8 cellular contexts compared by ENCODE assay signal in the genomic region with DNA sequence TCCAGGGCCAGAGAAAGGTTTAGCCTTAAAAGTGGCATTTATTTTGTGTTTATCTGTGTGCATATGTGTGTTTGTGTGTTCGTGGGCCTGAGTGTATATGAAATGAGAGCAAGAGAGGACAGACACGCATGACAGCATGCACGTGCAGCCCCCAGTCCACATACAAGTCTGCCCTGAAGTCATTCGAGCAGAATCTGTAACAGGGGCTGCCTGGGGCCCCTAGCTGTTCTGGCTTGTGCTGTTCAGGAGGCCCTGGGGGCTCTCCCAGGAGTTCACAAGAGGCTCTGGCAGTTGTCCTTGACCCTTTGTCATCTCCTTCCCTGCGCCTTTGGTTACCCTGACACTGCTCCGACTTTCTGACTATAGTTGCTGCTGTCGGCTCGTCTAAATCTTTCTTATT. TPM values are rescaled to one million over a fixed set of nuclear protein-coding genes. Genes with fewer than 3 reads are reported as not detected.
DNase-seq lines count a peak whose midpoint lies in the region; ATAC-seq and TF ChIP-seq lines count a peak whose summit lies in the region.

No MANE protein-coding gene starts in this region.

- DNase-seq in AG10803 (ENCODE audit: low read depth) (no peak), OCI-LY7 (ENCODE audit: low spot score) (peak; percentile 59), esophagus squamous epithelium (lab: John Stamatoyannopoulos, UW) (no peak), occipital lobe (lab: John Stamatoyannopoulos, UW) (peak; percentile 6), LoVo (ENCODE audit: low spot score) (no peak), hepatic stellate cell (ENCODE audit: low spot score) (no peak), NCI-H2107 treated with DMSO at 0.1 percent for 48 hours (lab: John Stamatoyannopoulos, UW; ENCODE audit: unreplicated experiment) (no peak)

- peaks cover 24% of the 10 kb centered on the region for H4K20me1 ChIP-seq in OCI-LY7 (ENCODE audit: insufficient read depth, low read length)

- H3K79me2 ChIP-seq in OCI-LY7 (ENCODE audit: insufficient read depth, low read depth, low read length) = peaks cover 100% of the 10 kb centered on the region

- intact Hi-C loops in OCI-LY7 (cut with micrococcal nuclease; ENCODE audit: unreplicated experiment) = no loop called here
- intact Hi-C loops in esophagus squamous epithelium (cut with DNase I) = no loop called here

- H3K9me2 ChIP-seq in OCI-LY7 (ENCODE audit: insufficient read depth, low read length) = no peaks in the 10 kb centered on the region

- WGBS in esophagus squamous epithelium, 2 donors = 61 to 65% methylated on average over 8 of the region's 8 CpGs

- H3K36me3 ChIP-seq in OCI-LY7 (ENCODE audit: insufficient read depth, low read length) = peaks cover 24% of the 10 kb centered on the region
- no peaks in the 10 kb centered on the region for H3K36me3 ChIP-seq in esophagus squamous epithelium

- H3K4me2 ChIP-seq in OCI-LY7 (ENCODE audit: low read length) = peak overlapping the region; percentile 90

- H3K4me1 ChIP-seq in OCI-LY7 (ENCODE audit: insufficient read depth, low read length, poor library complexity, severe bottlenecking) = peaks cover 65% of the 10 kb centered on the region
- peaks cover 31 to 61% (median 42%) of the 10 kb centered on the region in 3 donors for H3K4me1 ChIP-seq in esophagus squamous epithelium

- no peaks in the 10 kb centered on the region for H3K27me3 ChIP-seq in esophagus squamous epithelium

- CTCF ChIA-PET in OCI-LY7 (lab: Charles Lee; ENCODE audit: unreplicated experiment) = no interaction called here

- BruUV-seq in OCI-LY7 (replicated peaks; lab: Mats Ljungman, UMichigan) = no TSS peak

- peak overlapping the region; percentile 74 for H3K27ac ChIP-seq in OCI-LY7 (ENCODE audit: low read depth, low read length, poor library complexity, severe bottlenecking)
- H3K27ac ChIP-seq in esophagus squamous epithelium = peak overlapping the region; percentile 6 to 85 (median 80)

- no peak for ATAC-seq in HG03457 (IDR thresholded peaks at IDR 0.05; ENCODE audit: unreplicated experiment)

- no peak for TF ChIP-seq POLR2A in esophagus squamous epithelium (IDR thresholded peaks at IDR 0.05)

- TF ChIP-seq CTCF in AG10803 (conservative IDR thresholded peaks at IDR 0.05; ENCODE audit: low read length) (no peak), OCI-LY7 (conservative IDR thresholded peaks at IDR 0.05; ENCODE audit: low read length) (no peak), esophagus squamous epithelium (IDR thresholded peaks at IDR 0.05) (no peak)

- POLR2A ChIA-PET in OCI-LY7 (lab: Charles Lee) = interaction anchor here (0.6 to 2.4 kb wide), 6 partner anchors 9 to 65 kb away, joined by 3 to 13 read pairs (median 4); no protein-coding TSS in a partner anchor

- H3K4me3 ChIP-seq in AG10803 (ENCODE audit: low read length) (peak overlapping the region; percentile 47), OCI-LY7 (ENCODE audit: low read depth, low read length, poor library complexity, severe bottlenecking) (peak overlapping the region; percentile 61), esophagus squamous epithelium (peak overlapping the region in 1 of 4 donors; percentile 51)

- H2AFZ ChIP-seq in OCI-LY7 (ENCODE audit: low read length) = no peak overlapping the region

- H3K9me3 ChIP-seq in OCI-LY7 (ENCODE audit: low read length) (peaks cover 14% of the 10 kb centered on the region), esophagus squamous epithelium (no peaks in the 10 kb centered on the region)

RNA-seq across cellular contexts. Expression of gene TRAK1, which starts 18.2 kb away (rescaled TPM):
- 60.8 and 62.5 TPM in 2 replicates for total RNA-seq in OCI-LY7 (2014; rRNA removed; shearing (Covaris generic))
- total RNA-seq in OCI-LY7 (2022) (88.3 and 92.6 TPM in 2 replicates), esophagus squamous epithelium (10 to 100 TPM; 31.8 to 40.6 (median 37.7) TPM), occipital lobe (46.3 TPM)

Comparison
In these comparisons a context has a peak if more than half of its experiments do, and no peak if none do; other contexts are left out.
1. DNase-seq: peak in OCI-LY7 (single experiment) and occipital lobe (single experiment); none in AG10803 (single experiment), esophagus squamous epithelium (single experiment), LoVo (single experiment), hepatic stellate cell (single experiment) and NCI-H2107 treated with DMSO at 0.1 percent for 48 hours (single experiment).